In the genomic region with DNA sequence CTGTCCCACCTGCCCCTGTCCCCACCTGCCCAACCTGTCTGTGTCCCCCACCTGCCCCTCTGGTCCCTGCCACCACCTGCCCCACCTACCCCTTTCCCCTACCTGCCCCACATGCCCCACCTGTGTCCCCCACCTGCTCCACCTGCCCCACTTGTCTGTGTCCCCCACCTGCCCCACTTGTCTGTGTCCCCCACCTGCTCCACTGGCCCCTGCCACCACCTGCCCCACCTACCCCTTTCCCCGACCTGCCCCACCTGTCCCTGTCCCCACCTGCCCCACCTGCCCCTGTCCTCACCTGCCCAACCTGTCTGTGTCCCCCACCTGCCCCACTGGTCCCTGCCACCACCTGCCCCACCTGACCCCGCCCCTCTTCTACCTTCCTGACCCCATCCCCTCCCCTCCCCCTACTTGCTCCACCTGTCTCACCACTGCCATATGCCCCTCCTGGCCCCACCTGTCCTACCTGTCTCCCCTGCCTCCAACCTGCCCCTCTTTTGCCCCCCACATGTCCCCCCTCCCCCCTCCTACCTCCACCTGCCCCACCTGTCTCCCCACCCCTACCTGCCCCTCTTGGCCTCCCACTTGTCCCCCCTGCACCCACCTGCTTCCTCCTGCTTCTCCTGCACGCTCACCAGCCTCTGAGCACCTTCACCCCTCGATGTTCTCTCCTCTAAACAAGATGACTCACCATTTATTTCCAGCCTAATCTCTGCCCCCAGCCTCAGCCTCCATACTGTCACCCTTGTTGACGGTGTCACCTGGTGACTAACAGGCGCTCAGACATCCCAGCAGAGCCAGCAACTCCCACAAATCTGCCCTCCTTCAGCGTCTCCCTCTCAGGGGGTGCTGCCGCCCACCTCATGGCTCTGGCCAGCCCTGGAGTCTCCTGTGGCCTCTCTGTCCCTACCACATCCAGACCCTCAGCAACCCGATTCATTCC, we compare ENCODE assay signal across 28 cellular contexts. TPM values are rescaled to one million over a fixed set of nuclear protein-coding genes. Genes with fewer than 3 reads are reported as not detected.
A peak's percentile ranks its signal among the peaks of the same experiment; 100 is the strongest.
DNase-seq lines count a peak whose midpoint lies in the region; ATAC-seq, FAIRE-seq and TF ChIP-seq lines count a peak whose summit lies in the region.
"Had no signal": no experiment of that assay in that cellular context is flagged by ENCODE, and none has a peak within 500 bp of the region (broad histone marks: within the 10 kb centered on the region; RNA-seq: fewer than 3 reads in every experiment).

No MANE protein-coding gene starts in this region.

- H3K4ac ChIP-seq in H1 (replicated peaks; ENCODE audit: insufficient read length, low read depth, low read length) (no peak overlapping the region), neuronal stem cell (ENCODE audit: low read length) (no peak overlapping the region)

- H3K4me3 ChIP-seq in H1 (ENCODE audit: extremely low read depth in 1 of 4, insufficient read depth in 2 of 4, low read depth in 3 of 4, low read length in 4 of 4) (no peak overlapping the region), neuronal stem cell (ENCODE audit: low read length in 2 of 2) (no peak overlapping the region)
- H3K4me3 ChIP-seq: lung, testis had no signal

- CTCF ChIA-PET in H1 (lab: Charles Lee; ENCODE audit: partially characterized antibody), result no interaction called here

- no peak for TF ChIP-seq EP300 in H1 (IDR thresholded peaks at IDR 0.05; ENCODE audit: borderline replicate concordance in 1 of 2, low read depth in 2 of 2, low read length in 2 of 2)

- TF ChIP-seq CTCF in H1 (IDR thresholded peaks at IDR 0.05; ENCODE audit: control extremely low read depth in 1 of 3, insufficient read depth in 1 of 3, low read depth in 1 of 3, low read length in 3 of 3), result no peak

- H3K9ac ChIP-seq in H1 (replicated peaks in 1 of 4; ENCODE audit: extremely low read depth in 1 of 4, low read depth in 3 of 4, low read length in 3 of 4) (no peak overlapping the region), neuronal stem cell (ENCODE audit: low read depth, low read length, poor library complexity) (no peak overlapping the region)

- H4K8ac ChIP-seq in H1 (ENCODE audit: extremely low read depth, insufficient read depth, low read length) (no peak overlapping the region), neuronal stem cell (ENCODE audit: low read depth, low read length) (no peak overlapping the region)

- H2BK12ac ChIP-seq in H1 (ENCODE audit: low read depth, low read length) (peak overlapping the region; percentile 84; the same call in 1 of the 2 replicates), neuronal stem cell (ENCODE audit: low read length) (peak overlapping the region; percentile 87)

- H3K18ac ChIP-seq in H1 (ENCODE audit: extremely low read depth, low read length), result no peak overlapping the region
- peak overlapping the region; percentile 19 for H3K18ac ChIP-seq in neuronal stem cell (ENCODE audit: low read length)

- no peak overlapping the region for H3K23ac ChIP-seq in H1 (ENCODE audit: insufficient read length)
- H3K23ac ChIP-seq in neuronal stem cell (ENCODE audit: low read depth, low read length, poor library complexity), result no peak overlapping the region

- no peak overlapping the region; the same call in 1 of the 2 replicates for H2BK20ac ChIP-seq in H1 (ENCODE audit: low read length)

- POLR2A ChIA-PET in H1 (lab: Charles Lee; ENCODE audit: partially characterized antibody), result no interaction called here

- 84% methylated on average over 7 of the region's 9 CpGs; no CpG with 5 or more reads in 1 of the 2 experiments for WGBS in H1 (ENCODE audit: extremely low coverage in 1 of 2, insufficient coverage in 1 of 2, insufficient read length in 1 of 2, insufficient replicate concordance in 2 of 2, low coverage in 1 of 2, low lambda C conversion rate in 2 of 2, missing lambda C conversion rate in 1 of 2), 2 experiments
- WGBS in neuronal stem cell (ENCODE audit: extremely low coverage in 2 of 2, insufficient read length in 2 of 2, insufficient replicate concordance in 1 of 2), 2 donors, result no CpG with 5 or more reads among the region's 9 CpGs

- no peak for ATAC-seq in HG03159 (IDR thresholded peaks at IDR 0.05; ENCODE audit: unreplicated experiment)

- H3K36me3 ChIP-seq in H1 (ENCODE audit: control insufficient read depth in 2 of 4, insufficient read depth in 4 of 4, low read length in 3 of 4), result no peaks in the 10 kb centered on the region
- H3K36me3 ChIP-seq in neuronal stem cell (replicated peaks in 1 of 2; ENCODE audit: control insufficient read depth in 2 of 2, insufficient read depth in 2 of 2, low read length in 2 of 2), result no peaks in the 10 kb centered on the region

- H2BK120ac ChIP-seq in H1 (replicated peaks; ENCODE audit: low read depth, low read length) (no peak overlapping the region), neuronal stem cell (ENCODE audit: low read depth, low read length) (no peak overlapping the region)

- H3K4me1 ChIP-seq in H1 (replicated peaks in 1 of 4; ENCODE audit: control insufficient read depth in 3 of 4, insufficient read depth in 4 of 4, low read length in 3 of 4), result peaks cover 6 to 29% (median 18%) of the 10 kb centered on the region in 4 experiments
- H3K4me1 ChIP-seq in neuronal stem cell (ENCODE audit: control insufficient read depth in 2 of 2, insufficient read depth in 1 of 2, low read depth in 1 of 2, low read length in 2 of 2), result peaks cover 38 to 45% of the 10 kb centered on the region in 2 donors
- H3K4me1 ChIP-seq: testis had no signal

- no peak overlapping the region for H2BK5ac ChIP-seq in H1 (ENCODE audit: low read depth, low read length)
- H2BK5ac ChIP-seq in neuronal stem cell (ENCODE audit: low read length), result peak overlapping the region; percentile 96

- H3K56ac ChIP-seq in H1 (replicated peaks; ENCODE audit: insufficient read length, low read depth, low read length), result no peak overlapping the region

- H4K91ac ChIP-seq in H1 (replicated peaks; ENCODE audit: insufficient read length, low read length), result peak overlapping the region; percentile 42
- H4K91ac ChIP-seq in neuronal stem cell (ENCODE audit: low read depth, low read length, poor library complexity), result no peak overlapping the region

- no peak overlapping the region for H2AK5ac ChIP-seq in H1 (ENCODE audit: low read depth, low read length)
- peak overlapping the region; percentile 16 for H2AK5ac ChIP-seq in neuronal stem cell (ENCODE audit: low read depth, low read length)

- H3K27me3 ChIP-seq in H1 (replicated peaks in 1 of 4; ENCODE audit: control insufficient read depth in 3 of 4, extremely low read depth in 1 of 4, insufficient read depth in 3 of 4, low read length in 3 of 4) (peaks cover 4 to 11% (median 10%) of the 10 kb centered on the region in 4 experiments; a peak in 6 of 7 replicates), neuronal stem cell (ENCODE audit: control insufficient read depth in 3 of 3, insufficient read depth in 3 of 3, low read depth in 1 of 3, low read length in 3 of 3) (peaks cover 0 to 44% (median 6%) of the 10 kb centered on the region in 3 experiments)
- H3K27me3 ChIP-seq: testis had no signal

- H2AFZ ChIP-seq in H1 (ENCODE audit: low read length) (no peak overlapping the region), neuronal stem cell (ENCODE audit: low read length) (no peak overlapping the region)

- no peak overlapping the region for H3K14ac ChIP-seq in H1 (ENCODE audit: insufficient read length)
- no peak overlapping the region for H3K14ac ChIP-seq in neuronal stem cell (ENCODE audit: low read length)

- H3K79me1 ChIP-seq in H1 (ENCODE audit: low read depth, low read length) (no peaks in the 10 kb centered on the region), neuronal stem cell (ENCODE audit: low read depth, low read length) (peaks cover 1% of the 10 kb centered on the region)

- no peak overlapping the region for H3K27ac ChIP-seq in H1 (ENCODE audit: low read depth, low read length)
- no peak overlapping the region for H3K27ac ChIP-seq in neuronal stem cell (replicated peaks; ENCODE audit: low read length)
- H3K27ac ChIP-seq: testis had no signal

- peak; percentile 45 for DNase-seq in DMS79 (lab: John Stamatoyannopoulos, UW)
- peak; percentile 24 for DNase-seq in M059J (ENCODE audit: low read depth)
- DNase-seq in H1 (ENCODE audit: low read depth in 1 of 2, low spot score in 2 of 2), result no peak
- no peak for DNase-seq in neuronal stem cell (ENCODE audit: low spot score)
- no peak for DNase-seq in GM19238 (ENCODE audit: insufficient read length, low spot score)
- DNase-seq in SIG-M5 (lab: John Stamatoyannopoulos, UW), result no peak
- DNase-seq: activated CD4-positive, alpha-beta T cell treated with anti-CD3 and anti-CD28 coated beads, Interleukin-2, amount 10 ng/mL, durations not matched to agents 24 days and 14 days; activated naive CD8-positive, alpha-beta T cell treated with anti-CD3 and anti-CD28 coated beads, Interleukin-2, amount 10 ng/mL, durations not matched to agents 7 days and 5 days; CD8-positive, alpha-beta memory T cell; effector CD8-positive, alpha-beta T cell; foreskin melanocyte; hypothalamus; KG1; MV-4-11; NCI-H187 treated with DMSO at 0.1 percent for 48 hours; NCI-H510A; retina; stimulated activated CD4-positive, alpha-beta T cell treated with anti-CD3 and anti-CD28 coated beads, Interleukin-2, amount 100 ng/mL, for 48 hours; stimulated activated naive CD4-positive, alpha-beta T cell; testis had no signal

- TF ChIP-seq RAD21 in H1 (IDR thresholded peaks at IDR 0.05 in 1 of 2, conservative IDR thresholded peaks at IDR 0.05 in 1 of 2; ENCODE audit: low read depth in 2 of 2, low read length in 2 of 2), result no peak

- H3K4me2 ChIP-seq in H1 (ENCODE audit: insufficient read depth in 1 of 2, low read depth in 2 of 2, low read length in 2 of 2), result no peak overlapping the region
- H3K4me2 ChIP-seq in neuronal stem cell (ENCODE audit: insufficient read depth, low read length, poor library complexity, severe bottlenecking), result no peak overlapping the region

- 0 out of 2 replicates have a peak overlapping the region, but pooled peaks have one; percentile 72 for H2BK15ac ChIP-seq in H1 (ENCODE audit: low read length)
- H2BK15ac ChIP-seq in neuronal stem cell (ENCODE audit: low read length), result peak overlapping the region; percentile 95

- H3K23me2 ChIP-seq in H1 (ENCODE audit: low read depth, low read length), result peaks cover 2% of the 10 kb centered on the region; the same call in 1 of the 2 replicates

- H3K79me2 ChIP-seq in H1 (ENCODE audit: control insufficient read depth in 1 of 2, insufficient read depth in 2 of 2, low read length in 2 of 2), result no peaks in the 10 kb centered on the region

- peaks cover 0 to 3% of the 10 kb centered on the region in 2 experiments for H4K20me1 ChIP-seq in H1 (replicated peaks in 1 of 2; ENCODE audit: control insufficient read depth in 1 of 2, insufficient read depth in 2 of 2, low read length in 2 of 2)

- no peak overlapping the region for H4K5ac ChIP-seq in H1 (ENCODE audit: insufficient read length, low read depth, low read length)

- H3K9me3 ChIP-seq in H1 (ENCODE audit: insufficient read depth in 2 of 2, low read depth in 1 of 2, low read length in 1 of 2) (no peaks in the 10 kb centered on the region), neuronal stem cell (replicated peaks in 1 of 2; ENCODE audit: control insufficient read depth in 2 of 2, insufficient read depth in 1 of 2, low read depth in 1 of 2, low read length in 2 of 2) (no peaks in the 10 kb centered on the region)
- H3K9me3 ChIP-seq: testis had no signal

- no peak for TF ChIP-seq POLR2A in H1 (IDR thresholded peaks at IDR 0.05; ENCODE audit: control extremely low read depth in 1 of 2, low read depth in 2 of 2, low read length in 2 of 2)

- FAIRE-seq in H1 (lab: Jason Lieb, UNC), result no peak
- FAIRE-seq: GM19239, islet of Langerhans had no signal

RNA-seq across cellular contexts. Expression of gene MYT1, which starts 5.6 kb away (rescaled TPM):
- total RNA-seq in M059J (2014; rRNA removed; shearing (Covaris generic)), result not detected in 2 replicates
- 1.1 and 2.0 TPM in 2 replicates for total RNA-seq in H1 (2021; fragmentation: NEBNext Ultra II Directional; extraction: Animal tissue kit (Norgen Biotek cat#: 25700))
- 0.63 and 1.0 TPM in 2 replicates for polyA plus RNA-seq in H1 (2011; rRNA removed)
- polyA plus RNA-seq in H1 (2011; cell fraction: cytosol; rRNA removed), result 0.96 TPM
- polyA plus RNA-seq in H1 (2011; cell fraction: nucleus; rRNA removed), result 2.8 TPM
- polyA plus RNA-seq in H1 (2012, experiment 1 of 2), result 0.51 to 1.5 TPM (median 1.1 TPM) in 4 replicates
- polyA plus RNA-seq in H1 (2012, experiment 2 of 2), result 0.24 TPM
- polyA plus RNA-seq in H1 (2013, experiment 1 of 2), result 1.2 TPM
- polyA plus RNA-seq in H1 (2013, experiment 2 of 2), result 0.90 TPM
- 0.88 and 0.95 TPM in 2 replicates for polyA minus RNA-seq in H1 (2011; rRNA and poly(A)+ RNA removed)
- 1.3 TPM for polyA minus RNA-seq in H1 (2011; cell fraction: cytosol; rRNA and poly(A)+ RNA removed)
- polyA minus RNA-seq in H1 (2011; cell fraction: nucleus; rRNA and poly(A)+ RNA removed), result 1.00 TPM
- polyA plus RNA-seq in neuronal stem cell (2013, experiment 1 of 2), result 3.1 TPM
- 3.2 TPM for polyA plus RNA-seq in neuronal stem cell (2013, experiment 2 of 2)
- total RNA-seq: activated CD4-positive, alpha-beta T cell treated with anti-CD3 and anti-CD28 coated beads, Interleukin-2, amount 10 ng/mL, durations not matched to agents 24 days and 14 days; omental fat pad had no signal
- polyA plus RNA-seq: CD8-positive, alpha-beta memory T cell; esophagus had no signal

RNA-seq across cellular contexts. Expression of gene NPBWR2, which starts 51.3 kb away (rescaled TPM):
- not detected in 2 replicates for total RNA-seq in M059J (2014; rRNA removed; shearing (Covaris generic))
- not detected in 2 replicates for total RNA-seq in H1 (2021; fragmentation: NEBNext Ultra II Directional; extraction: Animal tissue kit (Norgen Biotek cat#: 25700))
- polyA plus RNA-seq in H1 (2011; rRNA removed), result not detected in 2 replicates
- not detected for polyA plus RNA-seq in H1 (2011; cell fraction: cytosol; rRNA removed)
- polyA plus RNA-seq in H1 (2011; cell fraction: nucleus; rRNA removed), result not detected
- 0.11 TPM in 1 of 4 replicates, not detected in the others for polyA plus RNA-seq in H1 (2012, experiment 1 of 2)
- not detected for polyA plus RNA-seq in H1 (2012, experiment 2 of 2)
- polyA plus RNA-seq in H1 (2013, experiment 1 of 2), result not detected
- not detected for polyA plus RNA-seq in H1 (2013, experiment 2 of 2)
- polyA minus RNA-seq in H1 (2011; rRNA and poly(A)+ RNA removed), result not detected in 2 replicates
- polyA minus RNA-seq in H1 (2011; cell fraction: cytosol; rRNA and poly(A)+ RNA removed), result not detected
- not detected for polyA minus RNA-seq in H1 (2011; cell fraction: nucleus; rRNA and poly(A)+ RNA removed)
- not detected for polyA plus RNA-seq in neuronal stem cell (2013, experiment 1 of 2)
- polyA plus RNA-seq in neuronal stem cell (2013, experiment 2 of 2), result not detected
- total RNA-seq: activated CD4-positive, alpha-beta T cell treated with anti-CD3 and anti-CD28 coated beads, Interleukin-2, amount 10 ng/mL, durations not matched to agents 24 days and 14 days; activated naive CD8-positive, alpha-beta T cell treated with anti-CD3 and anti-CD28 coated beads, Interleukin-2, amount 10 ng/mL, durations not matched to agents 7 days and 5 days; CD8-positive, alpha-beta memory T cell; cerebellum; lung; omental fat pad; SK-MEL-5 had no signal
- polyA plus RNA-seq: CD8-positive, alpha-beta memory T cell; esophagus; lung had no signal

Comparison
In these comparisons a context has a peak if more than half of its experiments do, and no peak if none do; other contexts are left out.
1. DNase-seq: peak in DMS79 (single experiment) and M059J (single experiment); none in H1 (0 of 2), neuronal stem cell (single experiment), GM19238 (single experiment) and SIG-M5 (single experiment).